ENCODE assay signal across 14 cellular contexts in genomic region chr10:28471705-28472050, GRCh38.
A peak's percentile ranks its signal among the peaks of the same experiment; 100 is the strongest.
DNase-seq lines count a peak whose midpoint lies in the region; FAIRE-seq and TF ChIP-seq lines count a peak whose summit lies in the region.
"Had no signal": no experiment of that assay in that cellular context is flagged by ENCODE, and none has a peak within 500 bp of the region (broad histone marks: within the 10 kb centered on the region; RNA-seq: fewer than 3 reads in every experiment).

No MANE protein-coding gene starts in this region.

- H3K9me3 ChIP-seq in SK-N-MC (ENCODE audit: low read depth, low read length) = no peaks in the 10 kb centered on the region
- H3K9me3 ChIP-seq in osteoblast (ENCODE audit: low read depth, low read length) = no peaks in the 10 kb centered on the region
- H3K9me3 ChIP-seq in CD8-positive, alpha-beta memory T cell (ENCODE audit: low read length) = no peaks in the 10 kb centered on the region
- H3K9me3 ChIP-seq: A549, Caco-2 had no signal

- FAIRE-seq in H54 (lab: Jason Lieb, UNC) = no peak
- FAIRE-seq: A549, HepG2 had no signal

- no peaks in the 10 kb centered on the region for H3K79me2 ChIP-seq in osteoblast (ENCODE audit: insufficient read depth, low read length)

- no peak overlapping the region for H2AFZ ChIP-seq in osteoblast (ENCODE audit: low read length)

- H3K9me3 Mint-ChIP-seq in CD8-positive, alpha-beta memory T cell = no peaks in the 10 kb centered on the region
- H3K9me3 Mint-ChIP-seq: CD8-positive, alpha-beta T cell had no signal

- H3K4me2 ChIP-seq in osteoblast (ENCODE audit: insufficient read depth, low read length) = peak overlapping the region; percentile 13
- H3K4me2 ChIP-seq: A549 had no signal

- peak overlapping the region; percentile 37 for H3K9ac ChIP-seq in SK-N-MC (ENCODE audit: insufficient read length)

- no peak overlapping the region for H3K4me3 ChIP-seq in H7 (ENCODE audit: insufficient read depth, low read depth, low read length)
- H3K4me3 ChIP-seq in SK-N-MC = peak overlapping the region; percentile 60
- H3K4me3 ChIP-seq in osteoblast (ENCODE audit: insufficient read depth, low read length) = no peak overlapping the region
- H3K4me3 ChIP-seq in CD8-positive, alpha-beta memory T cell (ENCODE audit: low read length) = no peak overlapping the region
- H3K4me3 ChIP-seq: A549 had no signal

- CTCF ChIA-PET in CD8-positive, alpha-beta memory T cell (lab: Charles Lee) = no interaction called here

- peaks cover 0 to 5% (median 0%) of the 10 kb centered on the region in 3 donors for H3K36me3 Mint-ChIP-seq in CD8-positive, alpha-beta memory T cell
- H3K36me3 Mint-ChIP-seq: CD8-positive, alpha-beta T cell had no signal

- no peaks in the 10 kb centered on the region for H4K20me1 ChIP-seq in osteoblast (ENCODE audit: insufficient read depth, low read length)

- H3K27ac ChIP-seq in SK-N-MC = peak overlapping the region; percentile 89
- no peak overlapping the region for H3K27ac ChIP-seq in osteoblast (ENCODE audit: low read depth, low read length)
- H3K27ac ChIP-seq in CD8-positive, alpha-beta memory T cell (ENCODE audit: low read depth, low read length) = no peak overlapping the region
- H3K27ac ChIP-seq: A549 had no signal

- peak overlapping the region in 1 of 8 donors; percentile 91 for H3K27ac Mint-ChIP-seq in CD8-positive, alpha-beta memory T cell
- H3K27ac Mint-ChIP-seq: CD8-positive, alpha-beta T cell had no signal

- no peak overlapping the region for H3K4me3 Mint-ChIP-seq in CD8-positive, alpha-beta memory T cell
- H3K4me3 Mint-ChIP-seq: CD14-positive monocyte; CD8-positive, alpha-beta T cell; H9 had no signal

- H3K27me3 ChIP-seq in H7 (ENCODE audit: control insufficient read depth, insufficient read depth, low read length) = no peaks in the 10 kb centered on the region
- H3K27me3 ChIP-seq in osteoblast (ENCODE audit: insufficient read depth, low read length) = peaks cover 15% of the 10 kb centered on the region
- no peaks in the 10 kb centered on the region for H3K27me3 ChIP-seq in CD8-positive, alpha-beta memory T cell (ENCODE audit: insufficient read depth, low read length, poor library complexity, severe bottlenecking)

- DNase-seq in H7 (peak; percentile 9), SK-N-MC (ENCODE audit: low read depth, low spot score) (no peak), cerebellum (ENCODE audit: low spot score) (peak; percentile 76), osteoblast (ENCODE audit: insufficient read length, low spot score, missing footprints) (no peak), H54 (ENCODE audit: insufficient read length, low spot score) (no peak), amygdala (lab: John Stamatoyannopoulos, UW) (no peak)
- DNase-seq in CD8-positive, alpha-beta memory T cell = no peak
- no peak for DNase-seq in effector CD4-positive, alpha-beta T cell
- DNase-seq: Caco-2; CD8-positive, alpha-beta T cell; H9 had no signal

- no peak for TF ChIP-seq POLR2A in H54 (IDR thresholded peaks at IDR 0.05; ENCODE audit: low read depth, low read length)

- H3K4me1 ChIP-seq in osteoblast (ENCODE audit: insufficient read depth, low read length) = no peaks in the 10 kb centered on the region
- H3K4me1 ChIP-seq in CD8-positive, alpha-beta memory T cell (ENCODE audit: insufficient read depth, low read length) = no peaks in the 10 kb centered on the region
- H3K4me1 ChIP-seq: A549, Caco-2 had no signal

- peaks cover 2 to 28% of the 10 kb centered on the region in 2 donors for H3K27me3 Mint-ChIP-seq in CD8-positive, alpha-beta memory T cell

- no peak for TF ChIP-seq CTCF in osteoblast (IDR thresholded peaks at IDR 0.05; ENCODE audit: extremely low read depth, low read depth, low read length)

- no peaks in the 10 kb centered on the region for H3K4me1 Mint-ChIP-seq in CD8-positive, alpha-beta memory T cell

- no peaks in the 10 kb centered on the region for H3K36me3 ChIP-seq in H7 (replicated peaks; ENCODE audit: control insufficient read depth, insufficient read depth, low read length)
- no peaks in the 10 kb centered on the region for H3K36me3 ChIP-seq in SK-N-MC (ENCODE audit: insufficient read depth, low read length)
- H3K36me3 ChIP-seq in osteoblast (ENCODE audit: insufficient read depth, low read length) = no peaks in the 10 kb centered on the region
- no peaks in the 10 kb centered on the region for H3K36me3 ChIP-seq in CD8-positive, alpha-beta memory T cell (ENCODE audit: insufficient read depth, low read length)

- POLR2A ChIA-PET in CD8-positive, alpha-beta memory T cell (lab: Charles Lee) = no interaction called here

Comparison
In these comparisons a context has a peak if more than half of its experiments do, and no peak if none do; other contexts are left out.
1. DNase-seq: peak in H7 (single experiment) and cerebellum (single experiment); none in SK-N-MC (single experiment), osteoblast (single experiment), CD8-positive, alpha-beta memory T cell (0 of 5), H54 (single experiment), effector CD4-positive, alpha-beta T cell (single experiment) and amygdala (0 of 56).